17 cellular contexts compared by ENCODE assay signal in the genomic region with DNA sequence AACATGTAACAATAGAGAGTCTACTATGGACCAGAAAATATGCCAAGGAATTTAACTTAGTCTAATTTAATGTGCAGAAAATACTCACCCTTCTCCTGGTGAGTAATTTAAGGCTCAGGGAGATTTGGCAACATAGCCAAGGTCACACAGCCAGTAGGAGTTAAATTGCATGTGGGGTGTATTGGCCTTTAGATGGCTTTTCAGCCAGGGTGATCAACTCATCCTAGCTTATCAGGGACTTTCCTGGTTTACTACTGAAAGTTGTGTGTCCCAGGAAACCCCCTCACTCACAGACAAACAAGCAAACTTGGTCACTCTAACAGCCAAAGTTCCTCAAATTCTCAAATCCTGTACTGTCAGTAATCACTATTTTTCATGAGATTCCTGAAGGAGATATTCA. TPM values are rescaled to one million over a fixed set of nuclear protein-coding genes. Genes with fewer than 3 reads are reported as not detected.
DNase-seq lines count a peak whose midpoint lies in the region; ATAC-seq and TF ChIP-seq lines count a peak whose summit lies in the region.
"Had no signal": no experiment of that assay in that cellular context is flagged by ENCODE, and none has a peak within 500 bp of the region (broad histone marks: within the 10 kb centered on the region; RNA-seq: fewer than 3 reads in every experiment).

No MANE protein-coding gene starts in this region.

- peak; percentile 28 for ATAC-seq in GM21717 (IDR thresholded peaks at IDR 0.05; ENCODE audit: unreplicated experiment)
- ATAC-seq in HG03045 (IDR thresholded peaks at IDR 0.05; ENCODE audit: unreplicated experiment): peak; percentile 33
- ATAC-seq in GM21423 (IDR thresholded peaks at IDR 0.05; ENCODE audit: unreplicated experiment): no peak
- ATAC-seq in HG03139 (IDR thresholded peaks at IDR 0.05; ENCODE audit: unreplicated experiment): no peak
- ATAC-seq: activated CD4-positive, CD25-positive, alpha-beta regulatory T cell treated with anti-CD3 and anti-CD28 coated beads, Interleukin-2, amount 50 U/mL, for 24 hours; activated CD8-positive, alpha-beta memory T cell treated with anti-CD3 and anti-CD28 coated beads, Interleukin-2, amount 10 ng/mL, durations not matched to agents 7 days and 5 days; natural killer cell treated with Interleukin-12 subunit alpha and Interleukin-12 subunit beta and Interleukin-15 and Interleukin-18, amount 100 ng/mL, for 72 hours; T-helper 17 cell had no signal

- no peaks in the 10 kb centered on the region for H3K27me3 ChIP-seq in mammary epithelial cell (ENCODE audit: insufficient read depth, low read length)

- DNase-seq in mammary epithelial cell (peak; percentile 51), renal cortical epithelial cell (ENCODE audit: low read depth) (peak; percentile 5), amygdala (lab: John Stamatoyannopoulos, UW) (no peak)
- no peak for DNase-seq in central memory CD4-positive, alpha-beta T cell
- DNase-seq: activated CD8-positive, alpha-beta memory T cell treated with anti-CD3 and anti-CD28 coated beads, Interleukin-2, amount 10 ng/mL, durations not matched to agents 7 days and 5 days; effector CD4-positive, alpha-beta T cell; NCI-H1436; NCI-H345; NK-92 treated with Interleukin-12 subunit alpha and Interleukin-12 subunit beta, amount 100 ng/mL, for 24 hours; Right ventricle myocardium superior; T-helper 17 cell had no signal

- H3K9me3 ChIP-seq in mammary epithelial cell (replicated peaks; ENCODE audit: insufficient read depth, low read length): no peaks in the 10 kb centered on the region

- peaks cover 33% of the 10 kb centered on the region for H3K4me1 ChIP-seq in mammary epithelial cell (ENCODE audit: insufficient read depth, low read length)

- H3K4me2 ChIP-seq in mammary epithelial cell (ENCODE audit: insufficient read depth, low read depth, low read length): peak overlapping the region; percentile 71

- no peak overlapping the region for H3K4me3 ChIP-seq in mammary epithelial cell (replicated peaks in 1 of 3; ENCODE audit: insufficient read depth in 1 of 3, low read depth in 2 of 3, low read length in 3 of 3)

- CTCF ChIA-PET in mammary epithelial cell (lab: Charles Lee; ENCODE audit: low non-redundant PET): no interaction called here

- intact Hi-C loops in mammary epithelial cell (cut with micrococcal nuclease): no loop called here

- H3K36me3 ChIP-seq in mammary epithelial cell (ENCODE audit: insufficient read depth, low read length): no peaks in the 10 kb centered on the region

- peak overlapping the region; percentile 59 for H3K27ac ChIP-seq in mammary epithelial cell (ENCODE audit: insufficient read depth, low read depth, low read length)

- BruUV-seq in mammary epithelial cell (replicated peaks; lab: Mats Ljungman, UMichigan): no TSS peak

- H3K79me2 ChIP-seq in mammary epithelial cell (ENCODE audit: insufficient read depth, low read length): peaks cover 4% of the 10 kb centered on the region

- H3K9ac ChIP-seq in mammary epithelial cell (ENCODE audit: insufficient read depth, low read length): no peak overlapping the region

- dilution Hi-C loops in mammary epithelial cell (cut with HindIII; ENCODE audit: low sequenced_read_pairs): no loop called here

- no peaks in the 10 kb centered on the region for H4K20me1 ChIP-seq in mammary epithelial cell (ENCODE audit: insufficient read depth, low read length)

- peak overlapping the region; percentile 81 for H2AFZ ChIP-seq in mammary epithelial cell (ENCODE audit: low read depth, low read length)

- TF ChIP-seq CTCF in mammary epithelial cell (conservative IDR thresholded peaks at IDR 0.05 in 1 of 2, IDR thresholded peaks at IDR 0.05 in 1 of 2; ENCODE audit: extremely low read depth in 1 of 2, insufficient read depth in 1 of 2, low read depth in 1 of 2, low read length in 2 of 2): no peak

- in situ Hi-C loops in mammary epithelial cell (cut with MboI; ENCODE audit: low sequenced_read_pairs in 2 of 2): no loop called here

RNA-seq across cellular contexts. Expression of a gene that starts 2.6 kb away (rescaled TPM):
- total RNA-seq in mammary epithelial cell (1 to 10 TPM; 4.3 to 7.8 TPM), renal cortical epithelial cell (1.0 and 2.4 TPM in 2 replicates)
- polyA plus RNA-seq in mammary epithelial cell: 2.8 TPM
- polyA minus RNA-seq in mammary epithelial cell: 36.2 TPM

Comparison
In these comparisons a context has a peak if more than half of its experiments do, and no peak if none do; other contexts are left out.
1. ATAC-seq: peak in GM21717 (single experiment) and HG03045 (single experiment); none in GM21423 (single experiment) and HG03139 (single experiment).
2. DNase-seq: peak in mammary epithelial cell (single experiment) and renal cortical epithelial cell (single experiment); none in amygdala (0 of 56) and central memory CD4-positive, alpha-beta T cell (single experiment).